Comparison of ENCODE assay signal across 16 cellular contexts in genomic region chr13:44068169-44068568, GRCh38.
A peak's percentile ranks its signal among the peaks of the same experiment; 100 is the strongest.
DNase-seq lines count a peak whose midpoint lies in the region; ATAC-seq and TF ChIP-seq lines count a peak whose summit lies in the region.
"Had no signal": no experiment of that assay in that cellular context is flagged by ENCODE, and none has a peak within 500 bp of the region (broad histone marks: within the 10 kb centered on the region; RNA-seq: fewer than 3 reads in every experiment).

No MANE protein-coding gene starts in this region.

- H3K9me3 Mint-ChIP-seq in Calu3 (ENCODE audit: low read depth, unreplicated experiment), result peaks cover 11% of the 10 kb centered on the region

- H3K79me2 ChIP-seq in fibroblast of lung (ENCODE audit: control insufficient read depth, insufficient read depth, low read length) (no peaks in the 10 kb centered on the region), trophoblast cell (ENCODE audit: control insufficient read depth, insufficient read depth, low read length, poor library complexity) (no peaks in the 10 kb centered on the region)

- no peak overlapping the region for H3K18ac ChIP-seq in trophoblast cell (ENCODE audit: low read length)

- ATAC-seq in RWPE2 (ENCODE audit: low read depth), result no peak
- ATAC-seq: activated naive CD4-positive, alpha-beta T cell treated with anti-CD3 and anti-CD28 coated beads, Interleukin-2, amount 50 U/mL, for 72 hours; T-cell had no signal

- TF ChIP-seq POLR2A in lower leg skin (IDR thresholded peaks at IDR 0.05), result no peak

- H3K4me3 ChIP-seq in RWPE2 (ENCODE audit: severe bottlenecking) (no peak overlapping the region), fibroblast of lung (replicated peaks in 1 of 4; ENCODE audit: control extremely low read depth in 1 of 4, insufficient read depth in 1 of 4, low read depth in 3 of 4, low read length in 4 of 4) (no peak overlapping the region), trophoblast cell (ENCODE audit: low read depth, low read length) (no peak overlapping the region), tibial artery (no peak overlapping the region), lower leg skin (ENCODE audit: low read depth, poor library complexity, severe bottlenecking) (no peak overlapping the region)

- H3K36me3 Mint-ChIP-seq in Calu3 (ENCODE audit: insufficient read depth, unreplicated experiment), result peaks cover 14% of the 10 kb centered on the region
- H3K36me3 Mint-ChIP-seq: memory B cell, T-cell had no signal

- peak overlapping the region; percentile 84 for H3K27ac Mint-ChIP-seq in Calu3 (ENCODE audit: unreplicated experiment)
- H3K27ac Mint-ChIP-seq: activated naive CD4-positive, alpha-beta T cell treated with anti-CD3 and anti-CD28 coated beads, Interleukin-2, amount 50 U/mL, for 72 hours; memory B cell; T-cell had no signal

- intact Hi-C loops in Calu3 (cut with micrococcal nuclease; ENCODE audit: unreplicated experiment) (no loop called here), tibial artery (cut with DNase I; ENCODE audit: low total_unique reads) (no loop called here), lower leg skin (cut with DNase I; ENCODE audit: low total_unique reads) (no loop called here)

- no peak overlapping the region for H3K23ac ChIP-seq in trophoblast cell (ENCODE audit: low read length)

- no peak overlapping the region for H4K12ac ChIP-seq in trophoblast cell (ENCODE audit: low read depth, low read length)

- no peak overlapping the region for H2BK120ac ChIP-seq in trophoblast cell (ENCODE audit: insufficient read depth, low read length, poor library complexity)

- H3K4me3 Mint-ChIP-seq in Calu3 (ENCODE audit: low read depth, unreplicated experiment), result no peak overlapping the region
- H3K4me3 Mint-ChIP-seq: memory B cell, T-cell had no signal

- CTCF ChIA-PET in Calu3 (lab: Charles Lee), result interaction anchor here (1.0 kb wide), 1 partner anchor 368 kb away, joined by 3 read pairs; no protein-coding TSS in a partner anchor

- H3K9me3 ChIP-seq in RWPE2 (ENCODE audit: severe bottlenecking) (no peaks in the 10 kb centered on the region), fibroblast of lung (ENCODE audit: control insufficient read depth, insufficient read depth, low read depth, low read length) (no peaks in the 10 kb centered on the region), trophoblast cell (ENCODE audit: insufficient read depth, low read depth, low read length) (no peaks in the 10 kb centered on the region), tibial artery (peaks cover 0 to 10% (median 0%) of the 10 kb centered on the region in 3 donors)

- no peaks in the 10 kb centered on the region for H3K27me3 Mint-ChIP-seq in Calu3 (ENCODE audit: unreplicated experiment)

- no peak overlapping the region for H2AK5ac ChIP-seq in trophoblast cell (ENCODE audit: low read length)

- H3K4ac ChIP-seq in trophoblast cell (ENCODE audit: low read depth, low read length), result no peak overlapping the region

- no peak overlapping the region for H3K9ac ChIP-seq in fibroblast of lung (ENCODE audit: insufficient read depth, low read length)
- no peak overlapping the region for H3K9ac ChIP-seq in trophoblast cell (ENCODE audit: low read length)

- H3K4me2 ChIP-seq in fibroblast of lung (ENCODE audit: extremely low read depth, insufficient read depth, low read length) (peak overlapping the region; percentile 71), trophoblast cell (ENCODE audit: low read length) (no peak overlapping the region)

- no CpG with 5 or more reads among the region's 3 CpGs for WGBS in trophoblast cell (ENCODE audit: extremely low coverage, insufficient coverage, insufficient read length)
- WGBS in lower leg skin, 2 donors, result 69 to 70% methylated on average over 3 of the region's 3 CpGs

- H4K91ac ChIP-seq in trophoblast cell (ENCODE audit: low read depth, low read length), result no peak overlapping the region

- H3K14ac ChIP-seq in trophoblast cell (ENCODE audit: low read length), result no peak overlapping the region

- H2AFZ ChIP-seq in fibroblast of lung (ENCODE audit: low read length) (peak overlapping the region; percentile 5), trophoblast cell (ENCODE audit: insufficient read depth, low read length, poor library complexity) (no peak overlapping the region)

- H3K4me1 ChIP-seq in RWPE2 (ENCODE audit: insufficient read depth, poor library complexity, severe bottlenecking) (peaks cover 12% of the 10 kb centered on the region), fibroblast of lung (ENCODE audit: control insufficient read depth, extremely low read depth, insufficient read depth, low read length) (peaks cover 7% of the 10 kb centered on the region), trophoblast cell (ENCODE audit: control insufficient read depth in 1 of 2, insufficient read depth in 2 of 2, low read length in 2 of 2) (peaks cover 0 to 2% of the 10 kb centered on the region in 2 experiments), tibial artery (peaks cover 0 to 8% (median 4%) of the 10 kb centered on the region in 4 donors)

- H3K27me3 ChIP-seq in RWPE2 (ENCODE audit: insufficient read depth, poor library complexity, severe bottlenecking), result no peaks in the 10 kb centered on the region
- H3K27me3 ChIP-seq in fibroblast of lung (ENCODE audit: control insufficient read depth, insufficient read depth, low read length), result no peaks in the 10 kb centered on the region
- H3K27me3 ChIP-seq in trophoblast cell (ENCODE audit: insufficient read depth, low read length), result no peaks in the 10 kb centered on the region
- no peaks in the 10 kb centered on the region for H3K27me3 ChIP-seq in tibial artery

- DNase-seq in Calu3, result no peak
- no peak for DNase-seq in RWPE2 (ENCODE audit: low spot score)
- DNase-seq in fibroblast of lung (ENCODE audit: low read depth in 2 of 2), result peak; percentile 17 to 89
- DNase-seq in trophoblast cell, result peak; percentile 75 to 94
- no peak for DNase-seq in tibial artery
- DNase-seq in HCEC 1CT, result no peak
- no peak for DNase-seq in HUDEP-2 (lab: John Stamatoyannopoulos, UW; ENCODE audit: unreplicated experiment in 76 of 76)
- DNase-seq in lower leg skin (ENCODE audit: low spot score in 2 of 2), result no peak
- DNase-seq: activated CD4-positive, CD25-positive, alpha-beta regulatory T cell; erythroblast; NCI-H1092 treated with DMSO at 0.1 percent for 48 hours; NCI-H446; stimulated activated CD4-positive, alpha-beta T cell treated with anti-CD3 and anti-CD28 coated beads, Interleukin-12 subunit alpha, Interleukin-12 subunit beta, amount 100 ng/mL, for 4 hours; T-cell had no signal

- H2BK5ac ChIP-seq in trophoblast cell (ENCODE audit: low read depth, low read length, poor library complexity), result no peak overlapping the region

- peak overlapping the region; percentile 41 for H3K27ac ChIP-seq in RWPE2 (ENCODE audit: poor library complexity, severe bottlenecking)
- peak overlapping the region; percentile 61 for H3K27ac ChIP-seq in fibroblast of lung (ENCODE audit: insufficient read depth, low read length)
- no peak overlapping the region for H3K27ac ChIP-seq in trophoblast cell (ENCODE audit: low read depth, low read length)
- peak overlapping the region in 1 of 2 donors; percentile 8 for H3K27ac ChIP-seq in tibial artery

- BruUV-seq in Calu3 (replicated peaks; lab: Mats Ljungman, UMichigan), result no TSS peak

- no peak overlapping the region for H2BK12ac ChIP-seq in trophoblast cell (ENCODE audit: low read length)

- H3K4me1 Mint-ChIP-seq in Calu3 (ENCODE audit: low read depth, unreplicated experiment), result peaks cover 22% of the 10 kb centered on the region
- H3K4me1 Mint-ChIP-seq: memory B cell, T-cell had no signal

- H3K79me1 ChIP-seq in trophoblast cell (ENCODE audit: low read length), result no peaks in the 10 kb centered on the region

- TF ChIP-seq CTCF in Calu3 (IDR thresholded peaks at IDR 0.05; ENCODE audit: unreplicated experiment) (no peak), RWPE2 (IDR thresholded peaks at IDR 0.05; ENCODE audit: poor library complexity, severe bottlenecking) (no peak), fibroblast of lung (conservative IDR thresholded peaks at IDR 0.05 in 1 of 2, IDR thresholded peaks at IDR 0.05 in 1 of 2; ENCODE audit: low read depth in 1 of 2, low read length in 2 of 2) (no peak), tibial artery (IDR thresholded peaks at IDR 0.05) (no peak), lower leg skin (IDR thresholded peaks at IDR 0.05) (no peak)

- H4K8ac ChIP-seq in trophoblast cell (ENCODE audit: low read depth, low read length), result no peak overlapping the region

- H4K20me1 ChIP-seq in fibroblast of lung (ENCODE audit: control insufficient read depth, extremely low read depth, insufficient read depth, low read length), result no peaks in the 10 kb centered on the region

- H3K36me3 ChIP-seq in RWPE2 (ENCODE audit: low read depth) (no peaks in the 10 kb centered on the region), fibroblast of lung (ENCODE audit: control insufficient read depth, insufficient read depth, low read length) (no peaks in the 10 kb centered on the region), trophoblast cell (ENCODE audit: control insufficient read depth in 1 of 2, insufficient read depth in 2 of 2, low read length in 2 of 2) (no peaks in the 10 kb centered on the region), tibial artery (no peaks in the 10 kb centered on the region)

Comparison
In these comparisons a context has a peak if more than half of its experiments do, and no peak if none do; other contexts are left out.
1. DNase-seq: peak in fibroblast of lung (2 of 2) and trophoblast cell (2 of 2); none in Calu3 (single experiment), RWPE2 (single experiment), tibial artery (0 of 2), HCEC 1CT (single experiment), HUDEP-2 (0 of 76) and lower leg skin (0 of 2).